Comparison of ENCODE assay signal across 16 cellular contexts in the genomic region with DNA sequence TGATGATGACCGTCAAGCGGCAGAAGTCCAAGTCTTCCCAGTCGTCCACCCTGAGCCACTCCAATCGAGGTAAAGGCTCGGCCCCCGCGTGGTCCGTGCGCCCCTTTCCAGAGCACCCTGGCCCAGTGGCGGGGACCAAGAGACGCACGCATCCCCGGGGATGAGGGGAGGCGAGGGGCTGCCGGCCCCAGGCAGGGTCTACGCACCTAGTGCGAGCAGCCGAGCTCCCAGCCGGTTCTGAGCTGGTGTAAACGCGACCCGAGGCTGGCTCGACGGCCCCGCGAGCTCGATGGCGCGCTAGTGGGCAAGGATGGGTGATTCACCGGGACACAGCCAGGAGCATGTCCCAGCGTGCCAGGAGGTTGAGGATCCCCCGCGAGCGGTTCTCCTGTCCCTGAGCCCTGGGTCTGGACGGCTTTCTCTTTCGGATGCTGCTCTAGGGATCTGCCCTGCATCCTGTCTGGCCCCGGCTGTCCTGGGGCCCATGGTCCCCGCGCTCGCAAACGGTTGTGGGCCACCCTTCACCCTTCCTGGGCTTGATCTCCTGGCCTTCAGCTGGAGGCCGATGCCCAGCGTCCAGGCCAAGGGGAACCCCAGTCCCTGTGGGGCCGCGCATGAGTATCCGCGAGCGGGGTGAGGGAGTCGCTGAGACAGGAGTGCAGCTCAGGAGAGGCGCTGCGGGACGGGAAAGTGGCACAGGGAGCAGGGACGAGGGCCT. TPM values are rescaled to one million over a fixed set of nuclear protein-coding genes. Genes with fewer than 3 reads are reported as not detected.
DNase-seq lines count a peak whose midpoint lies in the region; TF ChIP-seq lines count a peak whose summit lies in the region.
"Had no signal": no experiment of that assay in that cellular context is flagged by ENCODE, and none has a peak within 500 bp of the region (broad histone marks: within the 10 kb centered on the region; RNA-seq: fewer than 3 reads in every experiment).

No MANE protein-coding gene starts in this region.

- DNase-seq in endodermal cell (no peak), mesendoderm (no peak), H4 (ENCODE audit: low spot score) (no peak), DMS79 treated with DMSO at 0.1 percent for 48 hours (lab: John Stamatoyannopoulos, UW) (no peak), dedifferentiated amniotic fluid mesenchymal stem cell (ENCODE audit: extremely low spot score) (no peak)
- no peak for DNase-seq in activated CD4-positive, CD25-positive, alpha-beta regulatory T cell (lab: John Stamatoyannopoulos, UW)
- DNase-seq: activated CD4-positive, alpha-beta T cell treated with anti-CD3 and anti-CD28 coated beads for 1 hour; C1 segment of cervical spinal cord; MV-4-11 had no signal

- H3K4me3 ChIP-seq in HUES6 (ENCODE audit: low read depth, low read length) (peak overlapping the region; percentile 42), endodermal cell (ENCODE audit: low read length) (no peak overlapping the region), mesendoderm (ENCODE audit: low read length) (no peak overlapping the region), subcutaneous abdominal adipose tissue (ENCODE audit: low read depth in 1 of 5, low read length in 5 of 5) (peak overlapping the region; percentile 31 to 65 (median 62))
- H3K4me3 ChIP-seq: mucosa of descending colon had no signal

- TF ChIP-seq CTCF in endodermal cell (conservative IDR thresholded peaks at IDR 0.05), result no peak

- no peak overlapping the region for H4K8ac ChIP-seq in mesendoderm (ENCODE audit: low read depth, low read length)

- H3K27me3 Mint-ChIP-seq in endodermal cell (ENCODE audit: insufficient read depth), result peaks cover 79% of the 10 kb centered on the region

- no peak overlapping the region for H3K4ac ChIP-seq in mesendoderm (ENCODE audit: low read depth, low read length)

- no peaks in the 10 kb centered on the region for H3K36me3 ChIP-seq in HUES6 (ENCODE audit: control insufficient read depth, insufficient read depth, low read length)
- no peaks in the 10 kb centered on the region for H3K36me3 ChIP-seq in endodermal cell (ENCODE audit: control insufficient read depth, insufficient read depth, low read length)
- H3K36me3 ChIP-seq in mesendoderm (ENCODE audit: control insufficient read depth, insufficient read depth, low read length), result no peaks in the 10 kb centered on the region
- H3K36me3 ChIP-seq in subcutaneous abdominal adipose tissue (ENCODE audit: control insufficient read depth in 5 of 5, insufficient read depth in 5 of 5, low read length in 5 of 5), result no peaks in the 10 kb centered on the region
- H3K36me3 ChIP-seq: gastroesophageal sphincter, pancreas had no signal

- H3K79me1 ChIP-seq in mesendoderm (ENCODE audit: low read length), result no peaks in the 10 kb centered on the region

- no peak overlapping the region for H2BK15ac ChIP-seq in mesendoderm (replicated peaks; ENCODE audit: low read depth)

- H4K5ac ChIP-seq in mesendoderm (ENCODE audit: low read length), result no peak overlapping the region

- H3K4me1 ChIP-seq in HUES6 (ENCODE audit: control insufficient read depth, insufficient read depth, low read length) (peaks cover 11% of the 10 kb centered on the region; the same call in 1 of the 2 replicates), endodermal cell (ENCODE audit: control insufficient read depth, insufficient read depth, low read length) (no peaks in the 10 kb centered on the region), mesendoderm (ENCODE audit: control insufficient read depth, low read depth, low read length) (no peaks in the 10 kb centered on the region), subcutaneous abdominal adipose tissue (ENCODE audit: control insufficient read depth in 5 of 5, insufficient read depth in 5 of 5, low read length in 5 of 5) (peaks cover 0 to 44% (median 15%) of the 10 kb centered on the region in 5 donors)
- H3K4me1 ChIP-seq: pancreas had no signal

- no peaks in the 10 kb centered on the region for H3K9me3 Mint-ChIP-seq in endodermal cell

- H3K23ac ChIP-seq in mesendoderm (ENCODE audit: low read length), result peak overlapping the region; percentile 48

- H3K4me3 Mint-ChIP-seq in endodermal cell, result peak overlapping the region; percentile 47

- H3K9me3 ChIP-seq in HUES6 (ENCODE audit: control insufficient read depth, insufficient read depth, low read depth, low read length), result no peaks in the 10 kb centered on the region
- no peaks in the 10 kb centered on the region for H3K9me3 ChIP-seq in endodermal cell (ENCODE audit: control insufficient read depth, low read length)
- H3K9me3 ChIP-seq in subcutaneous abdominal adipose tissue (ENCODE audit: control insufficient read depth in 5 of 5, low read length in 5 of 5), result no peaks in the 10 kb centered on the region
- H3K9me3 ChIP-seq: gastroesophageal sphincter, mucosa of descending colon, pancreas had no signal

- no peak overlapping the region for H3K18ac ChIP-seq in mesendoderm (ENCODE audit: low read length)

- H3K9ac ChIP-seq in HUES6 (ENCODE audit: low read length) (no peak overlapping the region), endodermal cell (ENCODE audit: extremely low read depth, low read length, poor library complexity, severe bottlenecking) (no peak overlapping the region), mesendoderm (ENCODE audit: low read length) (peak overlapping the region; percentile 12), subcutaneous abdominal adipose tissue (ENCODE audit: low read length in 5 of 5) (peak overlapping the region in 3 of 5 donors; percentile 39 to 83 (median 56))

- no peak overlapping the region for H3K27ac ChIP-seq in HUES6 (ENCODE audit: low read depth, low read length)
- H3K27ac ChIP-seq in endodermal cell (ENCODE audit: low read depth, low read length), result no peak overlapping the region
- H3K27ac ChIP-seq in mesendoderm (ENCODE audit: low read depth, low read length), result no peak overlapping the region
- no peak overlapping the region for H3K27ac ChIP-seq in subcutaneous abdominal adipose tissue (ENCODE audit: low read depth, low read length)
- H3K27ac ChIP-seq: dorsolateral prefrontal cortex, gastroesophageal sphincter, pancreas had no signal

- 94 to 95% methylated on average over 34 to 53 of the region's 53 CpGs for WGBS in endodermal cell (ENCODE audit: insufficient coverage in 1 of 2, insufficient read length in 1 of 2), 2 experiments
- WGBS in mesendoderm (ENCODE audit: extremely low coverage, insufficient coverage, low lambda C conversion rate), result no CpG with 5 or more reads among the region's 53 CpGs

- H3K27me3 ChIP-seq in HUES6 (ENCODE audit: control insufficient read depth, insufficient read depth, low read length) (peaks cover 63% of the 10 kb centered on the region), endodermal cell (ENCODE audit: control insufficient read depth, insufficient read depth, low read length, poor library complexity, severe bottlenecking) (peaks cover 23% of the 10 kb centered on the region), mesendoderm (ENCODE audit: insufficient read depth, low read length, poor library complexity) (peaks cover 5% of the 10 kb centered on the region), subcutaneous abdominal adipose tissue (ENCODE audit: control insufficient read depth in 5 of 5, insufficient read depth in 4 of 5, low read length in 5 of 5) (peaks cover 12 to 22% (median 19%) of the 10 kb centered on the region in 5 donors)

- no peaks in the 10 kb centered on the region for H3K79me2 ChIP-seq in mesendoderm (ENCODE audit: control insufficient read depth, insufficient read depth, low read length)

- peak overlapping the region; percentile 21 for H3K4me2 ChIP-seq in mesendoderm (ENCODE audit: low read length)

- H2AK5ac ChIP-seq in mesendoderm (ENCODE audit: low read length), result no peak overlapping the region

- no peak overlapping the region for H2BK5ac ChIP-seq in mesendoderm (ENCODE audit: low read length)

- H3K4me1 Mint-ChIP-seq in endodermal cell, result peaks cover 15% of the 10 kb centered on the region

- no peak overlapping the region for H2BK120ac ChIP-seq in mesendoderm (ENCODE audit: low read depth, low read length)

- H3K56ac ChIP-seq in mesendoderm (ENCODE audit: low read length), result peak overlapping the region; percentile 81

- H3K27ac Mint-ChIP-seq in endodermal cell, result no peak overlapping the region

- no peaks in the 10 kb centered on the region for H3K36me3 Mint-ChIP-seq in endodermal cell (ENCODE audit: low read depth)

RNA-seq across cellular contexts. Expression of a gene that starts 0.7 kb away (rescaled TPM):
- under 1 TPM; 0.18 to 0.44 TPM for total RNA-seq in endodermal cell
- polyA plus RNA-seq in endodermal cell (2013, experiment 1 of 2), result not detected
- polyA plus RNA-seq in endodermal cell (2013, experiment 2 of 2), result not detected
- 0.58 TPM for polyA plus RNA-seq in mesendoderm (2013, experiment 1 of 2)
- polyA plus RNA-seq in mesendoderm (2013, experiment 2 of 2), result 0.49 TPM
- not detected in 2 replicates for total RNA-seq in H4 (2014; rRNA removed; shearing (Covaris generic))
- total RNA-seq: HepG2 had no signal
- polyA plus RNA-seq: HepG2 had no signal

Comparison
In these comparisons a context has a peak if more than half of its experiments do, and no peak if none do; other contexts are left out.
1. H3K4me3 ChIP-seq: peak in HUES6 (single experiment) and subcutaneous abdominal adipose tissue (5 of 5); none in endodermal cell (single experiment) and mesendoderm (single experiment).
2. H3K9ac ChIP-seq: peak in mesendoderm (single experiment) and subcutaneous abdominal adipose tissue (3 of 5); none in HUES6 (single experiment) and endodermal cell (single experiment).